In genomic region chr6:17987576-17988421, GRCh38 we compare ENCODE assay signal across 1 cellular context.
TF ChIP-seq lines count a peak whose summit lies in the region.

Gene KIF13A, minus strand, starts transcription at chr6:17987635. Its CDS starts 172 bp downstream, at chr6:17987463.

TF ChIP-seq in HepG2, 621 proteins besides CTCF, POLR2A, EP300 and RAD21 (continued from another document and continues in another):
- no peak for TF ChIP-seq ZNF318 (CRISPR knock-in tag; IDR thresholded peaks at IDR 0.05)
- TF ChIP-seq ZNF263 (CRISPR knock-in tag; IDR thresholded peaks at IDR 0.05): no peak
- TF ChIP-seq RXRB (CRISPR knock-in tag; IDR thresholded peaks at IDR 0.05; ENCODE audit: borderline replicate concordance): no peak
- no peak for TF ChIP-seq ATF2 (CRISPR knock-in tag; IDR thresholded peaks at IDR 0.05)
- TF ChIP-seq MLXIP (CRISPR knock-in tag; IDR thresholded peaks at IDR 0.05; ENCODE audit: borderline replicate concordance): no peak
- TF ChIP-seq FOSL2 (CRISPR knock-in tag; IDR thresholded peaks at IDR 0.05): no peak
- no peak for TF ChIP-seq RFXAP (CRISPR knock-in tag; IDR thresholded peaks at IDR 0.05; ENCODE audit: borderline replicate concordance)
- TF ChIP-seq SSRP1 (CRISPR knock-in tag; IDR thresholded peaks at IDR 0.05): no peak
- TF ChIP-seq NKX3-1 (CRISPR knock-in tag; IDR thresholded peaks at IDR 0.05): no peak
- TF ChIP-seq DMAP1 (CRISPR knock-in tag; IDR thresholded peaks at IDR 0.05): peak; percentile 44; the same call in 1 of the 2 replicates
- no peak for TF ChIP-seq E2F1 (CRISPR knock-in tag; IDR thresholded peaks at IDR 0.05)
- TF ChIP-seq AKNA (CRISPR knock-in tag; IDR thresholded peaks at IDR 0.05; ENCODE audit: borderline replicate concordance): no peak
- no peak for TF ChIP-seq ZUFSP (CRISPR knock-in tag; IDR thresholded peaks at IDR 0.05; ENCODE audit: borderline replicate concordance)
- no peak for TF ChIP-seq NFE2 (CRISPR knock-in tag; IDR thresholded peaks at IDR 0.05)
- no peak for TF ChIP-seq HNF1B (CRISPR knock-in tag; IDR thresholded peaks at IDR 0.05)
- TF ChIP-seq IRF1 (CRISPR knock-in tag; IDR thresholded peaks at IDR 0.05; ENCODE audit: low read depth): no peak
- TF ChIP-seq ZNF33B (CRISPR knock-in tag; IDR thresholded peaks at IDR 0.05): no peak
- TF ChIP-seq SCMH1 (CRISPR knock-in tag; IDR thresholded peaks at IDR 0.05; ENCODE audit: borderline replicate concordance): no peak
- TF ChIP-seq ZNF549 (CRISPR knock-in tag; IDR thresholded peaks at IDR 0.05): no peak
- TF ChIP-seq DRAP1 (CRISPR knock-in tag; IDR thresholded peaks at IDR 0.05): no peak
- no peak for TF ChIP-seq KDM4B (CRISPR knock-in tag; IDR thresholded peaks at IDR 0.05)
- no peak for TF ChIP-seq ISX (CRISPR knock-in tag; conservative IDR thresholded peaks at IDR 0.05)
- TF ChIP-seq NRL (CRISPR knock-in tag; IDR thresholded peaks at IDR 0.05; ENCODE audit: borderline replicate concordance): no peak
- TF ChIP-seq ZNF17 (CRISPR knock-in tag; IDR thresholded peaks at IDR 0.05): no peak
- peak; percentile 92 for TF ChIP-seq YY1 (IDR thresholded peaks at IDR 0.05; ENCODE audit: insufficient read depth, insufficient replicate concordance, low read depth, low read length)
- no peak for TF ChIP-seq ZNF251 (CRISPR knock-in tag; IDR thresholded peaks at IDR 0.05)
- no peak for TF ChIP-seq HOXA7 (CRISPR knock-in tag; IDR thresholded peaks at IDR 0.05)
- no peak for TF ChIP-seq PHB2 (IDR thresholded peaks at IDR 0.05; ENCODE audit: partially characterized antibody)
- peak; percentile 72 for TF ChIP-seq MYPOP (CRISPR knock-in tag; IDR thresholded peaks at IDR 0.05)
